15 cellular contexts compared by ENCODE assay signal in genomic region chrX:112818114-112819012, GRCh38. TPM values are rescaled to one million over a fixed set of nuclear protein-coding genes. Genes with fewer than 3 reads are reported as not detected.
DNase-seq lines count a peak whose midpoint lies in the region; ATAC-seq and TF ChIP-seq lines count a peak whose summit lies in the region.
"Had no signal": no experiment of that assay in that cellular context is flagged by ENCODE, and none has a peak within 500 bp of the region (broad histone marks: within the 10 kb centered on the region; RNA-seq: fewer than 3 reads in every experiment).

No MANE protein-coding gene starts in this region.

- peak overlapping the region; percentile 84 for H3K27ac Mint-ChIP-seq in mesothelial cell of epicardium
- H3K27ac Mint-ChIP-seq: activated naive CD4-positive, alpha-beta T cell treated with anti-CD3 and anti-CD28 coated beads, Interleukin-2, amount 50 U/mL, for 72 hours; immature natural killer cell had no signal

- peak overlapping the region; percentile 51 for H3K4me3 ChIP-seq in epithelial cell of proximal tubule (ENCODE audit: low read depth, low read length)
- H3K4me3 ChIP-seq: colonic mucosa, suprapubic skin had no signal

- peak; percentile 85 for ATAC-seq in Right ventricle myocardium inferior
- ATAC-seq in GM21619 (IDR thresholded peaks at IDR 0.05; ENCODE audit: unreplicated experiment) = no peak
- no peak for ATAC-seq in HG03280 (IDR thresholded peaks at IDR 0.05; ENCODE audit: unreplicated experiment)
- ATAC-seq: activated naive CD4-positive, alpha-beta T cell treated with anti-CD3 and anti-CD28 coated beads, Interleukin-2, amount 50 U/mL, for 72 hours had no signal

- H3K27me3 Mint-ChIP-seq in mesothelial cell of epicardium (ENCODE audit: low read depth) = no peaks in the 10 kb centered on the region
- H3K27me3 Mint-ChIP-seq: naive B cell had no signal

- TF ChIP-seq CTCF in epithelial cell of proximal tubule (conservative IDR thresholded peaks at IDR 0.05; ENCODE audit: low read depth, low read length) (no peak), mesothelial cell of epicardium (IDR thresholded peaks at IDR 0.05; ENCODE audit: unreplicated experiment) (no peak)

- intact Hi-C loops in Right ventricle myocardium inferior (cut with DNase I) = no loop called here
- intact Hi-C loops in cardiac septum (cut with DNase I) = no loop called here

- H3K4me3 Mint-ChIP-seq in mesothelial cell of epicardium = peak overlapping the region; percentile 30
- H3K4me3 Mint-ChIP-seq: immature natural killer cell, naive B cell had no signal

- H3K36me3 Mint-ChIP-seq in mesothelial cell of epicardium = peaks cover 37% of the 10 kb centered on the region
- H3K36me3 Mint-ChIP-seq: activated naive CD4-positive, alpha-beta T cell treated with anti-CD3 and anti-CD28 coated beads, Interleukin-2, amount 50 U/mL, for 72 hours; naive B cell had no signal

- DNase-seq in Right ventricle myocardium inferior (ENCODE audit: missing footprints) (no peak), cardiac septum (ENCODE audit: low spot score) (no peak), epithelial cell of proximal tubule (ENCODE audit: low read depth) (no peak), mesothelial cell of epicardium (ENCODE audit: low spot score in 2 of 2, unreplicated experiment in 2 of 2) (no peak)
- no peak for DNase-seq in activated CD4-positive, alpha-beta T cell treated with anti-CD3 and anti-CD28 coated beads for 1 hour
- no peak for DNase-seq in stimulated activated CD4-positive, alpha-beta T cell treated with anti-CD3 and anti-CD28 coated beads, Interleukin-1b, Interleukin-23, amount 100 ng/mL, for 48 hours
- DNase-seq: colonic mucosa, immature natural killer cell, naive B cell, NCI-H526, SHP77 had no signal

- H3K9me3 Mint-ChIP-seq in mesothelial cell of epicardium = no peaks in the 10 kb centered on the region
- H3K9me3 Mint-ChIP-seq: activated naive CD4-positive, alpha-beta T cell treated with anti-CD3 and anti-CD28 coated beads, Interleukin-2, amount 50 U/mL, for 72 hours; immature natural killer cell; naive B cell had no signal

- peaks cover 51% of the 10 kb centered on the region for H3K4me1 Mint-ChIP-seq in mesothelial cell of epicardium
- H3K4me1 Mint-ChIP-seq: naive B cell had no signal

RNA-seq across cellular contexts. Expression of gene AMOT, which starts 22.3 kb away (rescaled TPM):
- 9.9 TPM for total RNA-seq in Right ventricle myocardium inferior
- 6.4 TPM for total RNA-seq in cardiac septum
- total RNA-seq in epithelial cell of proximal tubule = 10.9 and 13.7 TPM in 2 replicates
- total RNA-seq in mesothelial cell of epicardium = 343 to 361 TPM (median 359 TPM) in 3 replicates

Comparison
In these comparisons a context has a peak if more than half of its experiments do, and no peak if none do; other contexts are left out.
1. RNA of gene AMOT, which starts 22.3 kb away (total RNA-seq): 343 to 361 TPM in mesothelial cell of epicardium; 10.9 to 13.7 TPM in epithelial cell of proximal tubule, 9.9 TPM in Right ventricle myocardium inferior (single experiment) and 6.4 TPM in cardiac septum (single experiment); every median in the first group is over 10 times any median in the second.